8 cellular contexts compared by ENCODE assay signal in genomic region chr12:95473947-95474817, GRCh38. TPM values are rescaled to one million over a fixed set of nuclear protein-coding genes. Genes with fewer than 3 reads are reported as not detected.
DNase-seq lines count a peak whose midpoint lies in the region; ATAC-seq and TF ChIP-seq lines count a peak whose summit lies in the region.

METAP2 (plus strand) TSS chr12:95474152; CDS start chr12:95474180, 28 bp downstream.

- H3K27ac ChIP-seq in dorsolateral prefrontal cortex (peak within 1 kb of the TSS; percentile 59 to 97 (median 91)), right lobe of liver (peak within 1 kb of the TSS; percentile 85 to 95 (median 93))

- no peaks in the 10 kb centered on the region for H3K9me3 ChIP-seq in right lobe of liver

- no peaks in the 10 kb centered on the region for H3K27me3 Mint-ChIP-seq in activated CD4-positive, alpha-beta memory T cell treated with anti-CD3 and anti-CD28 coated beads for 36 hours

- DNase-seq in CD1c-positive myeloid dendritic cell (ENCODE audit: extremely low spot score) (peak; percentile 96), NCI-H82 treated with DMSO at 0.1 percent for 48 hours (lab: John Stamatoyannopoulos, UW; ENCODE audit: unreplicated experiment) (peak; percentile 83), dorsolateral prefrontal cortex (peak; percentile 92 to 98 (median 96)), right lobe of liver (peak; percentile 96 to 98 (median 98))
- DNase-seq in activated CD4-positive, alpha-beta memory T cell treated with anti-CD3 and anti-CD28 coated beads for 36 hours: peak; percentile 97
- DNase-seq in stimulated activated CD4-positive, alpha-beta T cell treated with anti-CD3 and anti-CD28 coated beads, Interleukin-4, amount 100 ng/mL, for 4 hours: peak; percentile 91 to 93

- H3K27me3 ChIP-seq in dorsolateral prefrontal cortex (no peaks in the 10 kb centered on the region), right lobe of liver (no peaks in the 10 kb centered on the region)

- peak within 1 kb of the TSS; percentile 97 for H3K27ac Mint-ChIP-seq in activated CD4-positive, alpha-beta memory T cell treated with anti-CD3 and anti-CD28 coated beads for 36 hours

- intact Hi-C loops in activated CD4-positive, alpha-beta memory T cell treated with anti-CD3 and anti-CD28 coated beads for 36 hours (cut with micrococcal nuclease): loop anchor here (1.0 to 5.0 kb wide), 7 partner anchors 73 to 468 kb away; partner anchors contain the start of genes AMDHD1, CCDC38, FGD6 and NR2C1
- intact Hi-C loops in dorsolateral prefrontal cortex (cut with DNase I) (loop anchor here (1.0 to 10.0 kb wide), 7 partner anchors 257 to 1799 kb away; partner anchors contain the start of genes FGD6 (in 2 of the 2), NR2C1 (in 2 of the 2), VEZT (in 2 of the 2) and CRADD (in 1 of the 2)), right lobe of liver (cut with DNase I) (no loop called here)

- H3K36me3 Mint-ChIP-seq in activated CD4-positive, alpha-beta memory T cell treated with anti-CD3 and anti-CD28 coated beads for 36 hours: peaks cover 33% of the 10 kb centered on the region

- peak; percentile 97 for TF ChIP-seq POLR2A in right lobe of liver (IDR thresholded peaks at IDR 0.05)

- peaks cover 38% of the 10 kb centered on the region for H3K4me1 Mint-ChIP-seq in activated CD4-positive, alpha-beta memory T cell treated with anti-CD3 and anti-CD28 coated beads for 36 hours (ENCODE audit: low read depth)

- POLR2A ChIA-PET in activated CD4-positive, alpha-beta memory T cell treated with anti-CD3 and anti-CD28 coated beads for 36 hours (lab: Charles Lee): interaction anchor here (0.6 to 1.7 kb wide), 17 partner anchors 9 to 561 kb away, joined by 3 to 16 read pairs (median 3); partner anchors contain the start of genes AMDHD1, CCDC38, FGD6 and LTA4H

- peaks cover 0 to 19% (median 0%) of the 10 kb centered on the region in 4 donors for H3K4me1 ChIP-seq in right lobe of liver

- ATAC-seq in GM19438 (IDR thresholded peaks at IDR 0.05; ENCODE audit: low read depth, unreplicated experiment) (peak; percentile 98), HG03575 (IDR thresholded peaks at IDR 0.05; ENCODE audit: extremely low read depth, insufficient number of reproducible peaks, low FRiP score, unreplicated experiment) (peak; percentile 84), right lobe of liver (peak; percentile 97 to 99 (median 98))

- no peaks in the 10 kb centered on the region for H3K9me3 Mint-ChIP-seq in activated CD4-positive, alpha-beta memory T cell treated with anti-CD3 and anti-CD28 coated beads for 36 hours

- peaks cover 0 to 29% (median 8%) of the 10 kb centered on the region in 4 donors for H3K36me3 ChIP-seq in right lobe of liver

- H3K4me3 Mint-ChIP-seq in activated CD4-positive, alpha-beta memory T cell treated with anti-CD3 and anti-CD28 coated beads for 36 hours: peak within 1 kb of the TSS; percentile 100

- CTCF ChIA-PET in activated CD4-positive, alpha-beta memory T cell treated with anti-CD3 and anti-CD28 coated beads for 36 hours (lab: Charles Lee): interaction anchor here (1.0 to 3.3 kb wide), 5 partner anchors 13 to 357 kb away, joined by 3 to 14 read pairs (median 9); partner anchors contain the start of genes FGD6 and VEZT

- H3K4me3 ChIP-seq in dorsolateral prefrontal cortex (peak within 1 kb of the TSS; percentile 65 to 100 (median 96)), right lobe of liver (peak within 1 kb of the TSS; percentile 75 to 97 (median 78))

- TF ChIP-seq CTCF in dorsolateral prefrontal cortex (IDR thresholded peaks at IDR 0.05 in 54 of 56, conservative IDR thresholded peaks at IDR 0.05 in 2 of 56; ENCODE audit: low read depth in 1 of 56, partially characterized antibody in 56 of 56) (peak in 36 of 56 donors; percentile 4 to 55 (median 25)), right lobe of liver (IDR thresholded peaks at IDR 0.05) (no peak)

- under 1% methylated on average over 32 of the region's 54 CpGs for WGBS in right lobe of liver (ENCODE audit: insufficient coverage, low coverage, low lambda C conversion rate, missing lambda C conversion rate)

RNA-seq across cellular contexts. Expression of gene METAP2, which starts in this region (rescaled TPM):
- 100 to 1,000 TPM; 107 to 108 TPM for total RNA-seq in activated CD4-positive, alpha-beta memory T cell treated with anti-CD3 and anti-CD28 coated beads for 36 hours
- total RNA-seq in dorsolateral prefrontal cortex (10 to 100 TPM; 38.9 to 82.5 (median 54.8) TPM), right lobe of liver (10 to 100 TPM; 25.5 to 62.0 (median 34.0) TPM)

Comparison
In these comparisons a context has a peak if more than half of its experiments do, and no peak if none do; other contexts are left out.
1. Peak in every context shown above with its lines: DNase-seq, ATAC-seq, H3K4me3 ChIP-seq and H3K27ac ChIP-seq.
2. CTCF ChIP-seq: peak in dorsolateral prefrontal cortex (36 of 56); none in right lobe of liver (0 of 4).
3. intact Hi-C loops: an anchor here in activated CD4-positive, alpha-beta memory T cell treated with anti-CD3 and anti-CD28 coated beads for 36 hours (1.0 to 5.0 kb wide) and dorsolateral prefrontal cortex (1.0 to 10.0 kb wide); none called in right lobe of liver.